In the genomic region with DNA sequence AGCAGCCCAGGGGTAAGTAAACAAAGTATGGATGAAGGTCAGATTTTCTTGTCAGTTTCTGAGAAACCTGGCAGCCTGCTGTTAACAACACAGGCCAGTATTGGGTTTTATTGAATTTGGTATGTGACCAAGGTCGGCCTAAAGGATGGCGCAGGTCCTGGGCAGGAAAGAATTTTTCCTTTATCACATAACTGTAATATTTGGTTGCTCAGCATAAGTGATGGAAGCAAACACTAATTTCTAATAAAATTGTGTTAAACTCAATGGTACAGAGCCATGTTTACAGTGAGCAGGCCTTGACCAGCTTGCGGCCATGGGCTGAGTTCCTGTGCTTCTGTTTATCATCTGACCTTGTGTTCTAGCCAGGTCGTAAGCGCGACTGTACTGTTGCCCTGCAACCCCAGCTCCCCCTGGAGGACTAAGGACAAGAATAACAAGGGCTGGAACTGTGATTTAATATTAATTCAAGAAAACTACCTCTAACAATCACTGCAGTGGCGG, we compare ENCODE assay signal across 10 cellular contexts. TPM values are rescaled to one million over a fixed set of nuclear protein-coding genes. Genes with fewer than 3 reads are reported as not detected.
DNase-seq lines count a peak whose midpoint lies in the region; FAIRE-seq and TF ChIP-seq lines count a peak whose summit lies in the region.
"Had no signal": no experiment of that assay in that cellular context is flagged by ENCODE, and none has a peak within 500 bp of the region (broad histone marks: within the 10 kb centered on the region; RNA-seq: fewer than 3 reads in every experiment).

No MANE protein-coding gene starts in this region.

- no peak overlapping the region for H3K9ac ChIP-seq in neural cell (ENCODE audit: low read length)

- no peaks in the 10 kb centered on the region for H3F3A ChIP-seq in neural cell (ENCODE audit: insufficient read depth, low read length, poor library complexity, severe bottlenecking)

- TF ChIP-seq CTCF in GM10248 (IDR thresholded peaks at IDR 0.05; ENCODE audit: control extremely low read depth, extremely low read depth, low read depth, missing control alignments): peak; percentile 21
- peak; percentile 44 for TF ChIP-seq CTCF in epithelial cell of proximal tubule (conservative IDR thresholded peaks at IDR 0.05; ENCODE audit: low read depth, low read length)
- peak; percentile 21 for TF ChIP-seq CTCF in neural cell (IDR thresholded peaks at IDR 0.05; ENCODE audit: poor library complexity, severe bottlenecking)
- no peak for TF ChIP-seq CTCF in suprapubic skin (IDR thresholded peaks at IDR 0.05)
- peak in 2 of 4 experiments; percentile 10 to 24 for TF ChIP-seq CTCF in uterus (IDR thresholded peaks at IDR 0.05)

- no peak for TF ChIP-seq POLR2A in GM12892 (IDR thresholded peaks at IDR 0.05; ENCODE audit: low read depth, low read length)
- no peak for TF ChIP-seq POLR2A in suprapubic skin (IDR thresholded peaks at IDR 0.05)
- no peak for TF ChIP-seq POLR2A in uterus (IDR thresholded peaks at IDR 0.05)

- H3K4me2 ChIP-seq in neural cell (ENCODE audit: low read length): no peak overlapping the region

- H3K36me3 ChIP-seq in neural cell (ENCODE audit: insufficient read depth, low read length) (peaks cover 13% of the 10 kb centered on the region), suprapubic skin (peaks cover 100% of the 10 kb centered on the region), uterus (no peaks in the 10 kb centered on the region)

- H3K4me3 ChIP-seq in epithelial cell of proximal tubule (ENCODE audit: low read depth, low read length) (no peak overlapping the region), neural cell (ENCODE audit: low read length) (no peak overlapping the region), suprapubic skin (no peak overlapping the region), uterus (no peak overlapping the region)

- H3K4me1 ChIP-seq in suprapubic skin (peaks cover 11% of the 10 kb centered on the region), uterus (no peaks in the 10 kb centered on the region)

- intact Hi-C loops in uterus (cut with DNase I; ENCODE audit: low total_unique reads): no loop called here

- no peak for TF ChIP-seq RAD21 in neural cell (conservative IDR thresholded peaks at IDR 0.05)

- CTCF ChIA-PET in GM10248 (lab: Yijun Ruan, JAX): interaction anchor here (0.7 to 3.8 kb wide), 5 partner anchors 8 to 113 kb away, joined by 3 to 18 read pairs (median 5); partner anchors contain the start of genes IFT20 and TNFAIP1

- no peaks in the 10 kb centered on the region for H3K9me2 ChIP-seq in neural cell (ENCODE audit: insufficient read depth, low read length)

- WGBS in suprapubic skin: 68% methylated on average over 7 of the region's 7 CpGs

- H3K27me3 ChIP-seq in neural cell (ENCODE audit: insufficient read depth, low read depth, low read length) (no peaks in the 10 kb centered on the region), suprapubic skin (no peaks in the 10 kb centered on the region), uterus (no peaks in the 10 kb centered on the region)

- TF ChIP-seq EP300 in neural cell (conservative IDR thresholded peaks at IDR 0.05; ENCODE audit: poor library complexity, severe bottlenecking): no peak
- TF ChIP-seq EP300 in suprapubic skin (IDR thresholded peaks at IDR 0.05): no peak

- H3K27ac ChIP-seq in neural cell (ENCODE audit: low read length) (no peak overlapping the region), suprapubic skin (no peak overlapping the region), uterus (no peak overlapping the region)

- H2AFZ ChIP-seq in neural cell (ENCODE audit: low read depth, low read length): no peak overlapping the region

- FAIRE-seq in GM12892 (lab: Jason Lieb, UNC): no peak

- DNase-seq in GM10248 (ENCODE audit: extremely low spot score) (no peak), OCI-M1 (lab: John Stamatoyannopoulos, UW) (peak; percentile 16), epithelial cell of proximal tubule (ENCODE audit: low read depth) (no peak), putamen (ENCODE audit: low spot score) (no peak), GM12892 (ENCODE audit: insufficient read length) (no peak), suprapubic skin (ENCODE audit: low spot score in 2 of 2) (no peak), uterus (no peak)
- DNase-seq: NCI-H1092 treated with DMSO at 0.1 percent for 48 hours had no signal

- POLR2A ChIA-PET in GM10248 (lab: Yijun Ruan, JAX): interaction anchor here (0.8 to 2.4 kb wide), 2 partner anchors 12 to 16 kb away, joined by 3 to 13 read pairs; partner anchors contain the start of genes IFT20 and TNFAIP1

- H3K9me3 ChIP-seq in neural cell (ENCODE audit: low read length) (no peaks in the 10 kb centered on the region), suprapubic skin (no peaks in the 10 kb centered on the region), uterus (no peaks in the 10 kb centered on the region)

- no peaks in the 10 kb centered on the region for H4K20me1 ChIP-seq in neural cell (ENCODE audit: insufficient read depth)

- H3K79me2 ChIP-seq in neural cell (replicated peaks; ENCODE audit: insufficient read depth, low read length): no peaks in the 10 kb centered on the region

TF ChIP-seq in neural cell, 6 proteins besides CTCF, POLR2A, EP300 and RAD21:
- TF ChIP-seq MXI1 (conservative IDR thresholded peaks at IDR 0.05; ENCODE audit: poor library complexity, severe bottlenecking) (no peak), SMC3 (conservative IDR thresholded peaks at IDR 0.05; ENCODE audit: poor library complexity) (no peak), REST (IDR thresholded peaks at IDR 0.05; ENCODE audit: borderline replicate concordance) (no peak), TAF1 (IDR thresholded peaks at IDR 0.05; ENCODE audit: low read depth) (no peak), POLR2AphosphoS5 (IDR thresholded peaks at IDR 0.05) (no peak), EZH2 (IDR thresholded peaks at IDR 0.05; ENCODE audit: borderline replicate concordance, insufficient read depth, low read length, poor library complexity, severe bottlenecking) (no peak)

RNA-seq across cellular contexts. Expression of gene POLDIP2, which starts 10.5 kb away (rescaled TPM):
- total RNA-seq in epithelial cell of proximal tubule: 96.4 and 131 TPM in 2 replicates
- polyA plus RNA-seq in neural cell: 75.4 and 84.0 TPM in 2 replicates
- 50.6 and 50.9 TPM in 2 replicates for polyA minus RNA-seq in neural cell
- 84.7 TPM for polyA plus RNA-seq in GM12892 (2012; ENCODE audit: missing spikeins)
- 100 to 1,000 TPM in 1 of 4 donors, 10 to 100 TPM in 3; 52.9 to 103 (median 86.0) TPM for total RNA-seq in suprapubic skin
- 10 to 100 TPM; 37.7 to 53.0 (median 41.2) TPM for total RNA-seq in uterus

RNA-seq across cellular contexts. Expression of gene TNFAIP1, which starts 11.2 kb away (rescaled TPM):
- total RNA-seq in epithelial cell of proximal tubule (69.3 and 72.4 TPM in 2 replicates), suprapubic skin (10 to 100 TPM; 51.5 to 81.3 (median 66.4) TPM), uterus (10 to 100 TPM; 18.2 to 67.1 (median 38.4) TPM)
- 40.4 and 40.8 TPM in 2 replicates for polyA plus RNA-seq in neural cell
- polyA minus RNA-seq in neural cell: 41.9 and 48.5 TPM in 2 replicates
- 8.1 TPM for polyA plus RNA-seq in GM12892 (2012; ENCODE audit: missing spikeins)

RNA-seq across cellular contexts. Expression of gene IFT20, which starts 11.5 kb away (rescaled TPM):
- 30.2 and 32.9 TPM in 2 replicates for total RNA-seq in epithelial cell of proximal tubule
- 194 and 213 TPM in 2 replicates for polyA plus RNA-seq in neural cell
- 46.0 and 47.7 TPM in 2 replicates for polyA minus RNA-seq in neural cell
- polyA plus RNA-seq in GM12892 (2012; ENCODE audit: missing spikeins): 24.8 TPM
- total RNA-seq in suprapubic skin: 10 to 100 TPM; 31.5 to 52.1 (median 32.9) TPM
- total RNA-seq in uterus: 100 to 1,000 TPM in 1 of 4 donors, 10 to 100 TPM in 3; 30.5 to 241 (median 59.1) TPM

RNA-seq across cellular contexts. Expression of gene SEBOX, which starts 18.2 kb away (rescaled TPM):
- total RNA-seq in epithelial cell of proximal tubule (not detected in 2 replicates), suprapubic skin (not detected), uterus (not detected)
- not detected in 2 replicates for polyA plus RNA-seq in neural cell
- not detected in 2 replicates for polyA minus RNA-seq in neural cell
- not detected for polyA plus RNA-seq in GM12892 (2012; ENCODE audit: missing spikeins)
- polyA plus RNA-seq: adipose tissue had no signal

RNA-seq across cellular contexts. Expression of gene VTN, which starts 23.3 kb away (rescaled TPM):
- total RNA-seq in epithelial cell of proximal tubule (not detected in 2 replicates), suprapubic skin (1 to 10 TPM in 1 of 4 donors, under 1 TPM in 2, not detected in 1; 0.42 to 4.2 (median 0.42) TPM), uterus (1 to 10 TPM in 1 of 4 donors, under 1 TPM in 2, not detected in 1; 0.51 to 2.1 (median 0.69) TPM)
- polyA plus RNA-seq in neural cell: 1.2 and 1.5 TPM in 2 replicates
- 0.73 and 1.0 TPM in 2 replicates for polyA minus RNA-seq in neural cell
- polyA plus RNA-seq in GM12892 (2012; ENCODE audit: missing spikeins): 0.23 TPM

Comparison
In these comparisons a context has a peak if more than half of its experiments do, and no peak if none do; other contexts are left out.
1. CTCF ChIP-seq: peak in GM10248 (single experiment), epithelial cell of proximal tubule (single experiment) and neural cell (single experiment); none in suprapubic skin (0 of 2).